In the genomic region with DNA sequence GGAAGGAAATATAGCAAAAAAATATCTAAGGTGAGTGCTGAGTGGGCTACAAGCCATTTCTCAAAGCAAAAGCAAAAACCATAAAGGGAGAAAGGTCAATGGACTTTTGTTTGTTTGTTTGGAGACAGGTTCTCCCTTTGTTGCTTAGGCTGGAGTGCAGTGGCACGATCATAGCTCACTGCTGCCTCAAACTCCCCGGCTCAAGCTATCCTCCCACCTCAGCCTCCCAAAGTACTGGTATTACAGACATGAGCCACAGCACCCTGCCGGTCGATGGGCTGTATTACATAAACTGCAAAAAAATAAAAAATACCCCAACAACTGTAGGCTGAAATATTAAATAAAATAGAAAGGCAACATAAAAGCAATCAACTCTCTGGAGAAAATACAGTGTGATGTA, we compare ENCODE assay signal across 20 cellular contexts. TPM values are rescaled to one million over a fixed set of nuclear protein-coding genes. Genes with fewer than 3 reads are reported as not detected.
DNase-seq lines count a peak whose midpoint lies in the region; ATAC-seq and TF ChIP-seq lines count a peak whose summit lies in the region.
"Had no signal": no experiment of that assay in that cellular context is flagged by ENCODE, and none has a peak within 500 bp of the region (broad histone marks: within the 10 kb centered on the region; RNA-seq: fewer than 3 reads in every experiment).

No MANE protein-coding gene starts in this region.

- H3K27ac ChIP-seq in body of pancreas, result no peak overlapping the region
- H3K27ac ChIP-seq: PC-9 had no signal

- H3K36me3 Mint-ChIP-seq in HFFc6 (ENCODE audit: low read depth), result peaks cover 11% of the 10 kb centered on the region

- peaks cover 6% of the 10 kb centered on the region for H3K27me3 Mint-ChIP-seq in HFFc6 (ENCODE audit: insufficient read depth)

- DNase-seq in GM12864 (ENCODE audit: low read depth) (no peak), HFFc6 (no peak), RKO (ENCODE audit: low spot score) (peak; percentile 36), fibroblast of villous mesenchyme (ENCODE audit: low read depth) (no peak), body of pancreas (no peak), LoVo (ENCODE audit: low spot score) (no peak)
- DNase-seq: DMS153; KG1; MV-4-11; NCI-H1417 treated with DMSO at 0.1 percent for 48 hours; NCI-H2081; NCI-H526; NK-92 treated with Interleukin-12 subunit alpha and Interleukin-12 subunit beta, amount 100 ng/mL, for 24 hours; PC-9; Right ventricle myocardium superior had no signal

- 59 to 75% methylated on average over 4 of the region's 4 CpGs for WGBS in body of pancreas, 2 donors

- no peaks in the 10 kb centered on the region for H3K9me3 Mint-ChIP-seq in HFFc6
- H3K9me3 Mint-ChIP-seq: GM23338; T-helper 1 cell treated with Interleukin-12 subunit alpha and Interleukin-12 subunit beta and Interleukin-4 antibody, amounts not matched to agents 30 μg/mL and 1 μg/mL, for 36 hours had no signal

- no peaks in the 10 kb centered on the region for H3K27me3 ChIP-seq in body of pancreas

- H3K4me1 ChIP-seq in body of pancreas, result peaks cover 5% of the 10 kb centered on the region

- no peak overlapping the region for H3K4me3 ChIP-seq in GM12864 (ENCODE audit: low read depth, low read length)
- H3K4me3 ChIP-seq in fibroblast of villous mesenchyme (ENCODE audit: low read depth, low read length), result no peak overlapping the region
- H3K4me3 ChIP-seq in body of pancreas, result no peak overlapping the region
- H3K4me3 ChIP-seq: GM12878, GM23338, PC-9 had no signal

- no peak overlapping the region for H3K4me3 Mint-ChIP-seq in HFFc6
- H3K4me3 Mint-ChIP-seq: GM23338; T-helper 1 cell treated with Interleukin-12 subunit alpha and Interleukin-12 subunit beta and Interleukin-4 antibody, amounts not matched to agents 30 μg/mL and 1 μg/mL, for 36 hours had no signal

- intact Hi-C loops in body of pancreas (cut with DNase I), result no loop called here

- peaks cover 18% of the 10 kb centered on the region for H3K4me1 Mint-ChIP-seq in HFFc6 (ENCODE audit: low read depth)
- H3K4me1 Mint-ChIP-seq: GM23338 had no signal

- TF ChIP-seq POLR2A in body of pancreas (IDR thresholded peaks at IDR 0.05), result no peak

- H3K27ac Mint-ChIP-seq in HFFc6, result no peak overlapping the region
- H3K27ac Mint-ChIP-seq: GM23338; T-helper 1 cell treated with Interleukin-12 subunit alpha and Interleukin-12 subunit beta and Interleukin-4 antibody, amounts not matched to agents 30 μg/mL and 1 μg/mL, for 36 hours had no signal

- peak; percentile 26 for TF ChIP-seq CTCF in GM12864 (IDR thresholded peaks at IDR 0.05; ENCODE audit: low read depth, low read length, missing control alignments)
- TF ChIP-seq CTCF in HFFc6 (IDR thresholded peaks at IDR 0.05), result peak; percentile 25; the same call in 1 of the 2 replicates
- peak; percentile 10 for TF ChIP-seq CTCF in fibroblast of villous mesenchyme (IDR thresholded peaks at IDR 0.05; ENCODE audit: insufficient read depth, low read depth, low read length)
- TF ChIP-seq CTCF in body of pancreas (IDR thresholded peaks at IDR 0.05), result no peak

- ATAC-seq in GM21723 (IDR thresholded peaks at IDR 0.05; ENCODE audit: unreplicated experiment) (no peak), body of pancreas (no peak)
- ATAC-seq: GM12878, GM23338, SK-N-SH treated with all-trans-retinoic acid at 6 μM for 48 hours had no signal

- no peaks in the 10 kb centered on the region for H3K9me3 ChIP-seq in body of pancreas

- no peaks in the 10 kb centered on the region for H3K36me3 ChIP-seq in body of pancreas (replicated peaks in 1 of 2; ENCODE audit: insufficient read depth in 1 of 2, low read depth in 2 of 2)

RNA-seq across cellular contexts. Expression of a gene that starts 3.5 kb away (rescaled TPM):
- total RNA-seq in HFFc6 (2021; fragmentation: NEBNext Ultra II Directional; extraction: Animal tissue kit (Norgen Biotek cat#: 25700)), result 10 to 100 TPM; 25.5 to 31.1 (median 29.4) TPM
- total RNA-seq in fibroblast of villous mesenchyme (21.3 and 31.1 TPM in 2 replicates), body of pancreas (10 to 100 TPM; 31.1 to 63.0 TPM)

Comparison
In these comparisons a context has a peak if more than half of its experiments do, and no peak if none do; other contexts are left out.
1. CTCF ChIP-seq: peak in GM12864 (single experiment), HFFc6 (single experiment) and fibroblast of villous mesenchyme (single experiment); none in body of pancreas (0 of 7).